ENCODE assay signal across 35 cellular contexts in genomic region chrY:13592450-13592849, GRCh38.
"Had no signal": no experiment of that assay in that cellular context is flagged by ENCODE, and none has a peak within 500 bp of the region (broad histone marks: within the 10 kb centered on the region; RNA-seq: fewer than 3 reads in every experiment).

No MANE protein-coding gene starts in this region.

- H3K4me1 ChIP-seq: ascending aorta had no signal

- ATAC-seq: activated CD8-positive, alpha-beta memory T cell treated with anti-CD3 and anti-CD28 coated beads, Interleukin-2, amount 10 ng/mL, durations not matched to agents 7 days and 5 days; activated CD8-positive, alpha-beta T cell treated with anti-CD3 and anti-CD28 coated beads, Interleukin-2, amount 10 ng/mL, durations not matched to agents 7 days and 5 days; activated naive CD8-positive, alpha-beta T cell treated with anti-CD3 and anti-CD28 coated beads, Interleukin-2, amount 50 U/mL, for 24 hours had no signal

- H3K9me3 Mint-ChIP-seq: activated B cell treated with CpG ODN at 0.5 μM for 24 hours; activated CD4-positive, alpha-beta memory T cell treated with anti-CD3 and anti-CD28 coated beads, Interleukin-2, amount 10 ng/mL, durations not matched to agents 7 days and 5 days; activated CD4-positive, alpha-beta T cell treated with anti-CD3 and anti-CD28 coated beads, Interleukin-2, amount 10 ng/mL, durations not matched to agents 24 days and 14 days; activated naive CD4-positive, alpha-beta T cell treated with anti-CD3 and anti-CD28 coated beads, Interleukin-2, amount 10 ng/mL, durations not matched to agents 7 days and 5 days; activated naive CD4-positive, alpha-beta T cell treated with anti-CD3 and anti-CD28 coated beads, Interleukin-2, amount 50 U/mL, for 24 hours; activated naive CD8-positive, alpha-beta T cell treated with anti-CD3 and anti-CD28 coated beads, Interleukin-2, amount 10 ng/mL, durations not matched to agents 7 days and 5 days; activated naive CD8-positive, alpha-beta T cell treated with anti-CD3 and anti-CD28 coated beads, Interleukin-2, amount 50 U/mL, for 24 hours; activated T-cell treated with anti-CD3 and anti-CD28 coated beads, Interleukin-2, amount 50 U/mL, for 24 hours; activated T-helper 2 cell treated with anti-CD3 and anti-CD28 coated beads, Interferon-gamma antibody, Interleukin-2, Interleukin-4, amounts not matched to agents 10 μg/mL and 5 μg/mL and 100 μg/mL, durations not matched to agents 14 hours and 24 hours and 36 hours; brain; central memory CD8-positive, alpha-beta T cell; T-helper 1 cell treated with Interleukin-12 subunit alpha and Interleukin-12 subunit beta and Interleukin-4 antibody, amounts not matched to agents 30 μg/mL and 1 μg/mL, for 36 hours; T-helper 2 cell treated with Interferon-gamma antibody and Interleukin-4, amounts not matched to agents 5 μg/mL and 100 μg/mL, for 36 hours had no signal

- H3K27ac ChIP-seq: ascending aorta, cardiac muscle cell, VCaP had no signal

- DNase-seq: activated B cell treated with CpG ODN at 0.5 μM for 24 hours; activated CD4-positive, alpha-beta memory T cell treated with anti-CD3 and anti-CD28 coated beads, Interleukin-2, amount 10 ng/mL, durations not matched to agents 7 days and 5 days; activated CD4-positive, alpha-beta T cell treated with anti-CD3 and anti-CD28 coated beads for 4 hours; activated CD4-positive, alpha-beta T cell treated with anti-CD3 and anti-CD28 coated beads, Interleukin-2, amount 10 ng/mL, durations not matched to agents 24 days and 14 days; activated CD4-positive, alpha-beta T cell treated with anti-CD3 and anti-CD28 coated beads, Interleukin-2, amount 50 U/mL, for 1 hour; activated CD4-positive, alpha-beta T cell treated with anti-CD3 and anti-CD28 coated beads, Interleukin-2, amount 50 U/mL, for 4 hours; activated CD4-positive, CD25-positive, alpha-beta regulatory T cell treated with anti-CD3 and anti-CD28 coated beads, Interleukin-2, amount 50 U/mL, for 72 hours; activated CD8-positive, alpha-beta memory T cell treated with anti-CD3 and anti-CD28 coated beads for 24 hours; activated CD8-positive, alpha-beta memory T cell treated with anti-CD3 and anti-CD28 coated beads, Interleukin-2, amount 10 ng/mL, durations not matched to agents 7 days and 5 days; activated CD8-positive, alpha-beta memory T cell treated with anti-CD3 and anti-CD28 coated beads, Interleukin-2, amount 50 U/mL, for 48 hours; activated CD8-positive, alpha-beta T cell treated with anti-CD3 and anti-CD28 coated beads, Interleukin-2, amount 10 ng/mL, durations not matched to agents 7 days and 5 days; activated effector memory CD4-positive, alpha-beta T cell treated with Interleukin-2 at 50 U/mL for 16 hours; activated gamma-delta T cell; activated naive CD4-positive, alpha-beta T cell treated with anti-CD3 and anti-CD28 coated beads, Interleukin-2, amount 10 ng/mL, durations not matched to agents 7 days and 5 days; activated naive CD4-positive, alpha-beta T cell treated with Interleukin-2 at 50 U/mL for 16 hours; activated naive CD8-positive, alpha-beta T cell treated with anti-CD3 and anti-CD28 coated beads, Interleukin-2, amount 10 ng/mL, durations not matched to agents 7 days and 5 days; activated naive CD8-positive, alpha-beta T cell treated with anti-CD3 and anti-CD28 coated beads, Interleukin-2, amount 50 U/mL, for 24 hours; activated T-cell treated with anti-CD3 and anti-CD28 coated beads, Interleukin-2, amount 50 U/mL, for 24 hours; activated T-cell treated with anti-CD3 and anti-CD28 coated beads, Interleukin-2, amount 50 U/mL, for 48 hours; anterior cingulate cortex; caudate nucleus; cerebellar nuclear complex; T-helper 1 cell; T-helper 2 cell; T-helper 9 cell had no signal

- H3K4me3 ChIP-seq: ascending aorta, cardiac muscle cell had no signal

- H3K9me3 ChIP-seq: ascending aorta had no signal

- H3K36me3 Mint-ChIP-seq: activated CD8-positive, alpha-beta memory T cell treated with anti-CD3 and anti-CD28 coated beads, Interleukin-2, amount 10 ng/mL, durations not matched to agents 7 days and 5 days; activated naive CD4-positive, alpha-beta T cell treated with anti-CD3 and anti-CD28 coated beads, Interleukin-2, amount 10 ng/mL, durations not matched to agents 7 days and 5 days; activated naive CD4-positive, alpha-beta T cell treated with anti-CD3 and anti-CD28 coated beads, Interleukin-2, amount 50 U/mL, for 24 hours; activated naive CD8-positive, alpha-beta T cell; activated naive CD8-positive, alpha-beta T cell treated with anti-CD3 and anti-CD28 coated beads, Interleukin-2, amount 10 ng/mL, durations not matched to agents 7 days and 5 days; brain had no signal

- H3K36me3 ChIP-seq: ascending aorta, cardiac muscle cell had no signal

- H3K27ac Mint-ChIP-seq: activated B cell treated with CpG ODN at 0.5 μM for 24 hours; activated CD4-positive, alpha-beta memory T cell treated with anti-CD3 and anti-CD28 coated beads, Interleukin-2, amount 10 ng/mL, durations not matched to agents 7 days and 5 days; activated CD4-positive, alpha-beta T cell treated with anti-CD3 and anti-CD28 coated beads, Interleukin-2, amount 10 ng/mL, durations not matched to agents 24 days and 14 days; activated CD8-positive, alpha-beta memory T cell treated with anti-CD3 and anti-CD28 coated beads, Interleukin-2, amount 10 ng/mL, durations not matched to agents 7 days and 5 days; activated CD8-positive, alpha-beta T cell treated with anti-CD3 and anti-CD28 coated beads, Interleukin-2, amount 10 ng/mL, durations not matched to agents 7 days and 5 days; activated naive CD4-positive, alpha-beta T cell treated with anti-CD3 and anti-CD28 coated beads, Interleukin-2, amount 10 ng/mL, durations not matched to agents 7 days and 5 days; activated naive CD4-positive, alpha-beta T cell treated with anti-CD3 and anti-CD28 coated beads, Interleukin-2, amount 50 U/mL, for 24 hours; activated naive CD8-positive, alpha-beta T cell; activated naive CD8-positive, alpha-beta T cell treated with anti-CD3 and anti-CD28 coated beads, Interleukin-2, amount 10 ng/mL, durations not matched to agents 7 days and 5 days; activated naive CD8-positive, alpha-beta T cell treated with anti-CD3 and anti-CD28 coated beads, Interleukin-2, amount 50 U/mL, for 24 hours; activated T-cell treated with anti-CD3 and anti-CD28 coated beads, Interleukin-2, amount 50 U/mL, for 24 hours; activated T-helper 2 cell treated with anti-CD3 and anti-CD28 coated beads, Interferon-gamma antibody, Interleukin-2, Interleukin-4, amounts not matched to agents 10 μg/mL and 5 μg/mL and 100 μg/mL, durations not matched to agents 14 hours and 24 hours and 36 hours; brain; T-helper 1 cell treated with Interleukin-12 subunit alpha and Interleukin-12 subunit beta and Interleukin-4 antibody, amounts not matched to agents 30 μg/mL and 1 μg/mL, for 36 hours; T-helper 2 cell treated with Interferon-gamma antibody and Interleukin-4, amounts not matched to agents 5 μg/mL and 100 μg/mL, for 36 hours had no signal

- H3K27me3 ChIP-seq: ascending aorta, cardiac muscle cell had no signal

- H3K4me1 Mint-ChIP-seq: activated B cell treated with CpG ODN at 0.5 μM for 24 hours; activated CD4-positive, alpha-beta memory T cell treated with anti-CD3 and anti-CD28 coated beads, Interleukin-2, amount 10 ng/mL, durations not matched to agents 7 days and 5 days; activated CD4-positive, alpha-beta T cell treated with anti-CD3 and anti-CD28 coated beads, Interleukin-2, amount 10 ng/mL, durations not matched to agents 24 days and 14 days; activated CD8-positive, alpha-beta memory T cell treated with anti-CD3 and anti-CD28 coated beads, Interleukin-2, amount 10 ng/mL, durations not matched to agents 7 days and 5 days; activated naive CD4-positive, alpha-beta T cell treated with anti-CD3 and anti-CD28 coated beads, Interleukin-2, amount 10 ng/mL, durations not matched to agents 7 days and 5 days; activated naive CD4-positive, alpha-beta T cell treated with anti-CD3 and anti-CD28 coated beads, Interleukin-2, amount 50 U/mL, for 24 hours; activated naive CD8-positive, alpha-beta T cell treated with anti-CD3 and anti-CD28 coated beads, Interleukin-2, amount 10 ng/mL, durations not matched to agents 7 days and 5 days; activated naive CD8-positive, alpha-beta T cell treated with anti-CD3 and anti-CD28 coated beads, Interleukin-2, amount 50 U/mL, for 24 hours; brain; central memory CD8-positive, alpha-beta T cell had no signal

- H3K27me3 Mint-ChIP-seq: activated CD4-positive, alpha-beta memory T cell treated with anti-CD3 and anti-CD28 coated beads, Interleukin-2, amount 10 ng/mL, durations not matched to agents 7 days and 5 days; activated CD4-positive, alpha-beta T cell treated with anti-CD3 and anti-CD28 coated beads, Interleukin-2, amount 10 ng/mL, durations not matched to agents 24 days and 14 days; activated CD8-positive, alpha-beta memory T cell treated with anti-CD3 and anti-CD28 coated beads, Interleukin-2, amount 10 ng/mL, durations not matched to agents 7 days and 5 days; activated naive CD4-positive, alpha-beta T cell treated with anti-CD3 and anti-CD28 coated beads, Interleukin-2, amount 10 ng/mL, durations not matched to agents 7 days and 5 days; activated naive CD4-positive, alpha-beta T cell treated with anti-CD3 and anti-CD28 coated beads, Interleukin-2, amount 50 U/mL, for 24 hours; activated naive CD8-positive, alpha-beta T cell; activated naive CD8-positive, alpha-beta T cell treated with anti-CD3 and anti-CD28 coated beads, Interleukin-2, amount 10 ng/mL, durations not matched to agents 7 days and 5 days; activated naive CD8-positive, alpha-beta T cell treated with anti-CD3 and anti-CD28 coated beads, Interleukin-2, amount 50 U/mL, for 24 hours; activated T-cell treated with anti-CD3 and anti-CD28 coated beads, Interleukin-2, amount 50 U/mL, for 24 hours; brain; central memory CD8-positive, alpha-beta T cell had no signal

- H3K4me3 Mint-ChIP-seq: activated B cell treated with CpG ODN at 0.5 μM for 24 hours; activated CD4-positive, alpha-beta memory T cell treated with anti-CD3 and anti-CD28 coated beads, Interleukin-2, amount 10 ng/mL, durations not matched to agents 7 days and 5 days; activated CD4-positive, alpha-beta T cell treated with anti-CD3 and anti-CD28 coated beads, Interleukin-2, amount 10 ng/mL, durations not matched to agents 24 days and 14 days; activated CD8-positive, alpha-beta memory T cell treated with anti-CD3 and anti-CD28 coated beads, Interleukin-2, amount 10 ng/mL, durations not matched to agents 7 days and 5 days; activated CD8-positive, alpha-beta T cell treated with anti-CD3 and anti-CD28 coated beads, Interleukin-2, amount 10 ng/mL, durations not matched to agents 7 days and 5 days; activated naive CD4-positive, alpha-beta T cell treated with anti-CD3 and anti-CD28 coated beads, Interleukin-2, amount 10 ng/mL, durations not matched to agents 7 days and 5 days; activated naive CD4-positive, alpha-beta T cell treated with anti-CD3 and anti-CD28 coated beads, Interleukin-2, amount 50 U/mL, for 24 hours; activated naive CD8-positive, alpha-beta T cell; activated naive CD8-positive, alpha-beta T cell treated with anti-CD3 and anti-CD28 coated beads, Interleukin-2, amount 10 ng/mL, durations not matched to agents 7 days and 5 days; activated naive CD8-positive, alpha-beta T cell treated with anti-CD3 and anti-CD28 coated beads, Interleukin-2, amount 50 U/mL, for 24 hours; activated T-cell treated with anti-CD3 and anti-CD28 coated beads, Interleukin-2, amount 50 U/mL, for 24 hours; brain; central memory CD8-positive, alpha-beta T cell; T-helper 1 cell treated with Interleukin-12 subunit alpha and Interleukin-12 subunit beta and Interleukin-4 antibody, amounts not matched to agents 30 μg/mL and 1 μg/mL, for 36 hours; T-helper 2 cell treated with Interferon-gamma antibody and Interleukin-4, amounts not matched to agents 5 μg/mL and 100 μg/mL, for 36 hours had no signal
